ENCODE assay signal across 30 cellular contexts in the genomic region with DNA sequence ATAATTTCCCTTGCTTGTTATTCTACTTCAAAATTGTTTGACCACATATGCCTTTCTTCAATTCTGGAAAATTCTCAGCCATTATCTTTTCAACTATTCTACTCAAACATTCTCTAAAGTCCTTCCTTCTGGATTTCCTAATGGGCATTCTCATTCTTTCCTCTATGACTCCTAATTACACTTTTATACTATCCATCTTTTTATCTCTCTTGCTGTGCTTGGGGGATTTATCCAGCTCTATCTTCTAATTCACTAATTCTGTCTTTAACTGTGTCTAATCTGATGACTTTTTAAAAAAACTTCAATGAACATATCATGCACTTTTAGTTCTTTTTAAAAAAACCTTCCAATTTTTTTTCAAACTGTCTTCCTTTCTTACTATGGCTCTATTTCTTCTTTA.
"Had no signal": no experiment of that assay in that cellular context is flagged by ENCODE, and none has a peak within 500 bp of the region (broad histone marks: within the 10 kb centered on the region; RNA-seq: fewer than 3 reads in every experiment).

No MANE protein-coding gene starts in this region.

- H3K36me3 ChIP-seq: adrenal gland, brain microvascular endothelial cell, breast epithelium, cardiac muscle cell had no signal

- H3K4me1 ChIP-seq: adrenal gland, ascending aorta, body of pancreas, breast epithelium had no signal

- ATAC-seq: activated naive CD4-positive, alpha-beta T cell treated with anti-CD3 and anti-CD28 coated beads, Interleukin-2, amount 50 U/mL, for 72 hours; activated naive CD8-positive, alpha-beta T cell treated with anti-CD3 and anti-CD28 coated beads, Interleukin-2, amount 50 U/mL, for 24 hours; activated T-cell treated with anti-CD3 and anti-CD28 coated beads, Interleukin-2, amount 50 U/mL, for 4 hours; activated T-cell treated with anti-CD3 and anti-CD28 coated beads, Interleukin-2, amount 50 U/mL, for 72 hours; activated T-helper 17 cell treated with anti-CD3 and anti-CD28 coated beads, Interleukin-2, amount 50 U/mL, for 72 hours; body of pancreas had no signal

- H3K27me3 ChIP-seq: adrenal gland, ascending aorta, body of pancreas, brain microvascular endothelial cell, breast epithelium, cardiac muscle cell had no signal

- H3K9me3 ChIP-seq: body of pancreas, breast epithelium had no signal

- DNase-seq: activated effector memory CD4-positive, alpha-beta T cell treated with anti-CD3 and anti-CD28 coated beads, Interleukin-2, amount 50 U/mL, for 16 hours; activated effector memory CD4-positive, alpha-beta T cell treated with Interleukin-2 at 50 U/mL for 16 hours; activated gamma-delta T cell; activated gamma-delta T cell treated with Interleukin-2 at 50 U/mL for 16 hours; activated naive CD4-positive, alpha-beta T cell; activated naive CD4-positive, alpha-beta T cell treated with anti-CD3 and anti-CD28 coated beads for 36 hours; activated naive CD4-positive, alpha-beta T cell treated with anti-CD3 and anti-CD28 coated beads, Interleukin-2, amount 10 ng/mL, durations not matched to agents 7 days and 5 days; activated naive CD4-positive, alpha-beta T cell treated with anti-CD3 and anti-CD28 coated beads, Interleukin-2, amount 50 U/mL, for 16 hours; activated naive CD4-positive, alpha-beta T cell treated with Interleukin-2 at 50 U/mL for 16 hours; activated naive CD8-positive, alpha-beta T cell treated with anti-CD3 and anti-CD28 coated beads for 36 hours; activated naive CD8-positive, alpha-beta T cell treated with anti-CD3 and anti-CD28 coated beads, Interleukin-2, amount 10 ng/mL, durations not matched to agents 7 days and 5 days; activated naive CD8-positive, alpha-beta T cell treated with anti-CD3 and anti-CD28 coated beads, Interleukin-2, amount 50 U/mL, for 24 hours; activated T-cell treated with anti-CD3 and anti-CD28 coated beads, Interleukin-2, amount 50 U/mL, for 4 hours; activated T-cell treated with anti-CD3 and anti-CD28 coated beads, Interleukin-2, amount 50 U/mL, for 48 hours; activated T-cell treated with anti-CD3 and anti-CD28 coated beads, Interleukin-2, amount 50 U/mL, for 72 hours; adrenal gland; amniotic stem cell; amygdala; anterior cingulate cortex; aorta; body of pancreas; brain microvascular endothelial cell; caudate nucleus; central memory CD4-positive, alpha-beta T cell; cerebellar nuclear complex had no signal

- H3K27ac ChIP-seq: adrenal gland, ascending aorta, body of pancreas, brain microvascular endothelial cell, breast epithelium, cardiac muscle cell had no signal

- H3K4me3 ChIP-seq: adrenal gland, ascending aorta, body of pancreas, breast epithelium, cardiac muscle cell had no signal
